In the genomic region with DNA sequence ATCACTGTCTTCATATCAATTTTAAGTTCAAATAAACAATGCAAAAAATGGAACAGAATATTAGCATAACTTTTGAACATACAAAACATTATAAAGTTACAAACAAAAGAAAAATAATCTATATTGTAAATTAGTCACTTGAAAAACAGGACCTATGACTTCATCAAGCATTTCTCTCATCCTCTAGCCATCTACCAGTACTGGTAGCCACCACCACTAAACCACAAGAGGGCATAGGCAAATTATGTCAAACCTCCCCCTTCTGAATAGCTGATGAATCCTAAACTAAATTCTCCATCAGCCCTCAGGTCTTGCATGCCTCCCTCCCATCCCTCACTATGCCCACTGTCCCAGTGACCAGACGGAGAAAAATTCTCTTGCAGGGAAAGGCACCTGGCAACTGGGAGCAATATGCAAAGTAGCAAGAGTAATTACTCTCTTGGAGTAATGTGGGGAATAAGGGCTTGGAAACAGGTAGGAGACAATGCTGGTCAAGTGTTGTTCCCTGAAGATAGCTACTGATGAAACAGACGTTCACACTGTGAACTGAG, we compare ENCODE assay signal across 15 cellular contexts. TPM values are rescaled to one million over a fixed set of nuclear protein-coding genes. Genes with fewer than 3 reads are reported as not detected.
A peak's percentile ranks its signal among the peaks of the same experiment; 100 is the strongest.
DNase-seq lines count a peak whose midpoint lies in the region; ATAC-seq and TF ChIP-seq lines count a peak whose summit lies in the region.
"Had no signal": no experiment of that assay in that cellular context is flagged by ENCODE, and none has a peak within 500 bp of the region (broad histone marks: within the 10 kb centered on the region; RNA-seq: fewer than 3 reads in every experiment).

No MANE protein-coding gene starts in this region.

- H3K4me1 Mint-ChIP-seq in Caco-2 (ENCODE audit: low read depth, unreplicated experiment): no peaks in the 10 kb centered on the region
- H3K4me1 Mint-ChIP-seq: neural crest cell had no signal

- H3K9me3 Mint-ChIP-seq in Caco-2 (ENCODE audit: unreplicated experiment): no peaks in the 10 kb centered on the region
- H3K9me3 Mint-ChIP-seq: neural crest cell had no signal

- TF ChIP-seq CTCF in astrocyte of the spinal cord (IDR thresholded peaks at IDR 0.05; ENCODE audit: low read depth, low read length) (no peak), Caco-2 (IDR thresholded peaks at IDR 0.05; ENCODE audit: insufficient read depth in 1 of 2, low read depth in 1 of 2, low read length in 1 of 2, severe bottlenecking in 1 of 2, unreplicated experiment in 1 of 2) (no peak)

- H3K36me3 Mint-ChIP-seq in Caco-2 (ENCODE audit: insufficient read depth, unreplicated experiment): peaks cover 7% of the 10 kb centered on the region

- H3K27me3 Mint-ChIP-seq in Caco-2 (ENCODE audit: insufficient read depth, unreplicated experiment): no peaks in the 10 kb centered on the region

- no peaks in the 10 kb centered on the region for H3K4me1 ChIP-seq in Caco-2
- H3K4me1 ChIP-seq: lower lobe of right lung, testis had no signal

- CTCF ChIA-PET in Caco-2 (lab: Charles Lee): no interaction called here

- no peaks in the 10 kb centered on the region for H3K27me3 ChIP-seq in Caco-2 (replicated peaks; ENCODE audit: control insufficient read depth, insufficient read depth, low read length)
- H3K27me3 ChIP-seq: testis had no signal

- in situ Hi-C loops in astrocyte of the spinal cord (cut with HindIII; ENCODE audit: low sequenced_read_pairs): no loop called here

- BruUV-seq in Caco-2 (replicated peaks; lab: Mats Ljungman, UMichigan): no TSS peak

- ATAC-seq in left lobe of liver: peak; percentile 65
- ATAC-seq in HG03460 (IDR thresholded peaks at IDR 0.05; ENCODE audit: unreplicated experiment): no peak
- ATAC-seq: lower lobe of right lung had no signal

- no peaks in the 10 kb centered on the region for H3K9me3 ChIP-seq in Caco-2
- H3K9me3 ChIP-seq: lower lobe of right lung, testis had no signal

- no peak overlapping the region for H3K4me3 Mint-ChIP-seq in Caco-2 (ENCODE audit: unreplicated experiment)
- H3K4me3 Mint-ChIP-seq: neural crest cell had no signal

- intact Hi-C loops in Caco-2 (cut with micrococcal nuclease; ENCODE audit: unreplicated experiment) (loop anchor here (1.0 kb wide), 1 partner anchor 100 kb away; no protein-coding TSS in a partner anchor), posterior vena cava (cut with DNase I) (no loop called here)

- POLR2A ChIA-PET in Caco-2 (lab: Charles Lee): no interaction called here

- no peaks in the 10 kb centered on the region for H3K36me3 ChIP-seq in Caco-2 (ENCODE audit: control insufficient read depth, insufficient read depth, low read length)

- DNase-seq in EH (ENCODE audit: low read depth): peak; percentile 48
- peak; percentile 33 for DNase-seq in HT1080 (ENCODE audit: low read depth)
- peak; percentile 14 for DNase-seq in astrocyte of the spinal cord (ENCODE audit: low read depth, low spot score)
- no peak for DNase-seq in left lobe of liver (ENCODE audit: low spot score)
- DNase-seq in Caco-2: no peak
- DNase-seq in NCI-H774 (lab: John Stamatoyannopoulos, UW): no peak
- no peak for DNase-seq in posterior vena cava (ENCODE audit: low spot score)
- DNase-seq: activated naive CD4-positive, alpha-beta T cell; Kasumi-1; lower lobe of right lung; NCI-H345; testis had no signal

- H3K27ac Mint-ChIP-seq in Caco-2 (ENCODE audit: unreplicated experiment): no peak overlapping the region

- H3K4me3 ChIP-seq in astrocyte of the spinal cord (ENCODE audit: low read depth, low read length) (no peak overlapping the region), Caco-2 (ENCODE audit: low read depth, low read length) (no peak overlapping the region)
- H3K4me3 ChIP-seq: lower lobe of right lung, smooth muscle cell, testis had no signal

RNA-seq across cellular contexts. Expression of a gene that starts 37.1 kb away (rescaled TPM):
- 18.6 and 21.4 TPM in 2 replicates for total RNA-seq in HT1080 (2014; rRNA removed; shearing (Covaris generic))
- polyA plus RNA-seq in HT1080 (2015; cell fraction: cytosol; rRNA removed): 13.3 and 17.8 TPM in 2 replicates
- 10.5 and 11.3 TPM in 2 replicates for polyA plus RNA-seq in HT1080 (2015; cell fraction: nucleus; rRNA removed)
- total RNA-seq in left lobe of liver (15.8 TPM), Caco-2 (2022) (12.7 and 15.3 TPM in 2 replicates), posterior vena cava (1 to 10 TPM; 4.7 to 8.6 TPM)

Comparison
In these comparisons a context has a peak if more than half of its experiments do, and no peak if none do; other contexts are left out.
1. DNase-seq: peak in EH (single experiment), HT1080 (single experiment) and astrocyte of the spinal cord (single experiment); none in left lobe of liver (single experiment), Caco-2 (0 of 2), NCI-H774 (single experiment) and posterior vena cava (single experiment).